Comparison of ENCODE assay signal across 19 cellular contexts in the genomic region with DNA sequence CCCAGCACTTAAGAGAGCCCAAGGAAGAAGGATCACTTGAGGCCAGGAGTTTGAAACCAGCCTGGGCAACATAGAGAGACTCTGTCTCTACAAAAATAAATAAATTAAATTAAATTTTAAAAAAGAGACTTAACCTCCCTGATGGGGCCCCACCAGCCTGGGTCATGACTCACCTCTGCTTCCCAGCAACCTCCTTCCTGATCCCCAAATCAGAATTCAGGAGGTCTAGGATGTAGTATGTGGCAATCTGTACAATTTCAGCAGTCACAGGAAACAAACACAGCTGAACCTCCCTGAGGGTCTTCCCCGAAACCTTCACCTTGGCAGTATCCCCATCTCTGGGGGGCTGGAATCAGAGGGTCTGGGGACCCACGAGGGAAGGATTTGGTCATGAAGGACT. TPM values are rescaled to one million over a fixed set of nuclear protein-coding genes. Genes with fewer than 3 reads are reported as not detected.
DNase-seq lines count a peak whose midpoint lies in the region; ATAC-seq and TF ChIP-seq lines count a peak whose summit lies in the region.
"Had no signal": no experiment of that assay in that cellular context is flagged by ENCODE, and none has a peak within 500 bp of the region (broad histone marks: within the 10 kb centered on the region; RNA-seq: fewer than 3 reads in every experiment).

No MANE protein-coding gene starts in this region.

- no peaks in the 10 kb centered on the region for H3K27me3 ChIP-seq in heart left ventricle
- H3K27me3 ChIP-seq: cardiac muscle cell, Peyer's patch, suprapubic skin had no signal

- intact Hi-C loops in Right ventricle myocardium superior (cut with DNase I), result no loop called here
- intact Hi-C loops in heart left ventricle (cut with DNase I), result no loop called here

- DNase-seq in Right ventricle myocardium superior, result peak; percentile 8
- DNase-seq in heart left ventricle, result no peak
- peak; percentile 58 for DNase-seq in fibroblast of the aortic adventitia (ENCODE audit: low read depth)
- no peak for DNase-seq in NCI-H226
- no peak for DNase-seq in stimulated activated naive CD4-positive, alpha-beta T cell treated with Interleukin-2 at 50 U/mL for 16 hours (lab: John Stamatoyannopoulos, UW)
- DNase-seq: ACHN; activated B cell treated with CpG ODN at 0.5 μM for 24 hours; activated naive CD4-positive, alpha-beta T cell treated with anti-CD3 and anti-CD28 coated beads, Interleukin-2, amount 50 U/mL, for 16 hours; Caco-2; kidney glomerular epithelial cell; NCI-H187 treated with DMSO at 0.1 percent for 48 hours; NCI-H524 treated with DMSO at 0.1 percent for 48 hours; T-helper 1 cell had no signal

- H3K4me1 Mint-ChIP-seq in stimulated activated memory B cell treated with anti-CD40 and anti-IgM and Interleukin-4, amounts not matched to agents 10 μg/mL and 1 μg/mL and 100 μg/mL, for 72 hours, result peaks cover 30% of the 10 kb centered on the region

- ATAC-seq in Right ventricle myocardium superior (ENCODE audit: poor library complexity), result no peak
- no peak for ATAC-seq in heart left ventricle
- 0 out of 3 replicates have a peak, but pooled peaks have one; percentile 7 for ATAC-seq in SK-N-SH treated with all-trans-retinoic acid at 6 μM for 48 hours
- no peak for ATAC-seq in stimulated activated memory B cell treated with anti-CD40 and anti-IgM and Interleukin-4, amounts not matched to agents 10 μg/mL and 1 μg/mL and 100 μg/mL, for 72 hours
- no peak for ATAC-seq in HG02840 (IDR thresholded peaks at IDR 0.05; ENCODE audit: low FRiP score, unreplicated experiment)

- H3K9me3 ChIP-seq in heart left ventricle, result no peaks in the 10 kb centered on the region
- H3K9me3 ChIP-seq: Caco-2, Peyer's patch, suprapubic skin had no signal

- H3K4me3 ChIP-seq in heart left ventricle (no peak overlapping the region), fibroblast of the aortic adventitia (ENCODE audit: low read depth, low read length) (no peak overlapping the region)
- H3K4me3 ChIP-seq: cardiac muscle cell, Peyer's patch, suprapubic skin had no signal

- no peak overlapping the region for H3K4me3 Mint-ChIP-seq in stimulated activated memory B cell treated with anti-CD40 and anti-IgM and Interleukin-4, amounts not matched to agents 10 μg/mL and 1 μg/mL and 100 μg/mL, for 72 hours
- H3K4me3 Mint-ChIP-seq: activated B cell treated with CpG ODN at 0.5 μM for 24 hours had no signal

- peaks cover 0 to 43% (median 17%) of the 10 kb centered on the region in 12 donors for H3K4me1 ChIP-seq in heart left ventricle

- TF ChIP-seq POLR2A in heart left ventricle (IDR thresholded peaks at IDR 0.05), result no peak

- H3K27me3 Mint-ChIP-seq in stimulated activated memory B cell treated with anti-CD40 and anti-IgM and Interleukin-4, amounts not matched to agents 10 μg/mL and 1 μg/mL and 100 μg/mL, for 72 hours, result no peaks in the 10 kb centered on the region
- H3K27me3 Mint-ChIP-seq: activated B cell treated with CpG ODN at 0.5 μM for 24 hours had no signal

- no peaks in the 10 kb centered on the region for H3K36me3 Mint-ChIP-seq in stimulated activated memory B cell treated with anti-CD40 and anti-IgM and Interleukin-4, amounts not matched to agents 10 μg/mL and 1 μg/mL and 100 μg/mL, for 72 hours

- H3K36me3 ChIP-seq in heart left ventricle, result no peaks in the 10 kb centered on the region
- H3K36me3 ChIP-seq: cardiac muscle cell, Peyer's patch, suprapubic skin had no signal

- TF ChIP-seq CTCF in heart left ventricle (IDR thresholded peaks at IDR 0.05) (no peak), fibroblast of the aortic adventitia (IDR thresholded peaks at IDR 0.05; ENCODE audit: insufficient read depth, low read length) (no peak)

- 67 to 79% (median 72%) methylated on average over 2 of the region's 2 CpGs for WGBS in heart left ventricle, 4 donors

- peak overlapping the region; percentile 78 for H3K27ac Mint-ChIP-seq in stimulated activated memory B cell treated with anti-CD40 and anti-IgM and Interleukin-4, amounts not matched to agents 10 μg/mL and 1 μg/mL and 100 μg/mL, for 72 hours
- H3K27ac Mint-ChIP-seq: activated B cell treated with CpG ODN at 0.5 μM for 24 hours had no signal

- H3K9me3 Mint-ChIP-seq in stimulated activated memory B cell treated with anti-CD40 and anti-IgM and Interleukin-4, amounts not matched to agents 10 μg/mL and 1 μg/mL and 100 μg/mL, for 72 hours, result no peaks in the 10 kb centered on the region
- H3K9me3 Mint-ChIP-seq: activated B cell treated with CpG ODN at 0.5 μM for 24 hours had no signal

- peak overlapping the region in 2 of 12 donors; percentile 5 to 79 for H3K27ac ChIP-seq in heart left ventricle
- H3K27ac ChIP-seq: cardiac muscle cell, suprapubic skin had no signal

TF ChIP-seq in SK-N-SH treated with all-trans-retinoic acid at 6 μM for 48 hours, 23 proteins besides CTCF, POLR2A, EP300 and RAD21:
- TF ChIP-seq ISL1 (CRISPR knock-in tag; IDR thresholded peaks at IDR 0.05) (no peak), BACH2 (CRISPR knock-in tag; IDR thresholded peaks at IDR 0.05; ENCODE audit: borderline replicate concordance) (no peak), TOX (CRISPR knock-in tag; IDR thresholded peaks at IDR 0.05; ENCODE audit: borderline replicate concordance) (no peak), SNAI2 (CRISPR knock-in tag; IDR thresholded peaks at IDR 0.05) (no peak), TCF4 (CRISPR knock-in tag; IDR thresholded peaks at IDR 0.05; ENCODE audit: borderline replicate concordance) (no peak), ZFP30 (CRISPR knock-in tag; IDR thresholded peaks at IDR 0.05) (no peak), ESRRG (CRISPR knock-in tag; IDR thresholded peaks at IDR 0.05) (no peak), OSR1 (CRISPR knock-in tag; IDR thresholded peaks at IDR 0.05) (no peak), ZNF8 (CRISPR knock-in tag; IDR thresholded peaks at IDR 0.05) (no peak), ZNF70 (CRISPR knock-in tag; IDR thresholded peaks at IDR 0.05) (no peak), PPARA (CRISPR knock-in tag; IDR thresholded peaks at IDR 0.05; ENCODE audit: borderline replicate concordance) (no peak), ZC3H10 (CRISPR knock-in tag; IDR thresholded peaks at IDR 0.05) (no peak)
TF ChIP-seq in SK-N-SH treated with all-trans-retinoic acid at 6 μM for 48 hours: peak in this region for 0.

RNA-seq across cellular contexts. Expression of a gene that starts 9.7 kb away (rescaled TPM):
- total RNA-seq in Right ventricle myocardium superior (10.9 TPM), heart left ventricle (10 to 100 TPM in 8 of 9 donors, 1 to 10 TPM in 1; 9.6 to 26.8 (median 12.4) TPM), fibroblast of the aortic adventitia (ENCODE audit: low replicate concordance) (8.8 and 9.2 TPM in 2 replicates)
- polyA plus RNA-seq in heart left ventricle, result 10 to 100 TPM; 17.7 to 28.4 TPM

RNA-seq across cellular contexts. Expression of a gene that starts 16.4 kb away (rescaled TPM):
- total RNA-seq in Right ventricle myocardium superior, result 22.2 TPM
- 10 to 100 TPM; 15.8 to 30.3 (median 21.5) TPM for total RNA-seq in heart left ventricle
- polyA plus RNA-seq in heart left ventricle, result 10 to 100 TPM; 14.6 to 24.5 TPM
- 48.0 and 49.6 TPM in 2 replicates for total RNA-seq in fibroblast of the aortic adventitia (ENCODE audit: low replicate concordance)

RNA-seq across cellular contexts. Expression of a gene that starts 17.5 kb away (rescaled TPM):
- total RNA-seq in Right ventricle myocardium superior (5.4 TPM), heart left ventricle (1 to 10 TPM; 2.8 to 6.2 (median 3.7) TPM), fibroblast of the aortic adventitia (ENCODE audit: low replicate concordance) (2.4 and 3.0 TPM in 2 replicates)
- 1 to 10 TPM; 5.1 to 6.4 TPM for polyA plus RNA-seq in heart left ventricle

RNA-seq across cellular contexts. Expression of a gene that starts 18.0 kb away (rescaled TPM):
- 0.81 TPM for total RNA-seq in Right ventricle myocardium superior
- under 1 TPM in 5 of 9 donors, not detected in 4; 0.27 to 0.77 (median 0.39) TPM for total RNA-seq in heart left ventricle
- under 1 TPM; 0.61 to 0.78 TPM for polyA plus RNA-seq in heart left ventricle
- 0.27 TPM in 1 of 2 replicates, not detected in the other for total RNA-seq in fibroblast of the aortic adventitia (ENCODE audit: low replicate concordance)
- total RNA-seq: Peyer's patch had no signal

RNA-seq across cellular contexts. Expression of a gene that starts 33.0 kb away (rescaled TPM):
- total RNA-seq in Right ventricle myocardium superior (47.4 TPM), heart left ventricle (10 to 100 TPM; 41.8 to 55.5 (median 49.0) TPM), fibroblast of the aortic adventitia (ENCODE audit: low replicate concordance) (25.6 and 31.6 TPM in 2 replicates)
- 10 to 100 TPM; 42.2 to 47.0 TPM for polyA plus RNA-seq in heart left ventricle

Comparison
In these comparisons a context has a peak if more than half of its experiments do, and no peak if none do; other contexts are left out.
1. DNase-seq: peak in Right ventricle myocardium superior (single experiment) and fibroblast of the aortic adventitia (single experiment); none in heart left ventricle (0 of 5), NCI-H226 (single experiment) and stimulated activated naive CD4-positive, alpha-beta T cell treated with Interleukin-2 at 50 U/mL for 16 hours (single experiment).